ENCODE assay signal across 26 cellular contexts in genomic region chr16:47013172-47013571, GRCh38. TPM values are rescaled to one million over a fixed set of nuclear protein-coding genes. Genes with fewer than 3 reads are reported as not detected.
DNase-seq lines count a peak whose midpoint lies in the region; ATAC-seq, FAIRE-seq and TF ChIP-seq lines count a peak whose summit lies in the region.
"Had no signal": no experiment of that assay in that cellular context is flagged by ENCODE, and none has a peak within 500 bp of the region (broad histone marks: within the 10 kb centered on the region; RNA-seq: fewer than 3 reads in every experiment).

No MANE protein-coding gene starts in this region.

- no peaks in the 10 kb centered on the region for H3K36me3 Mint-ChIP-seq in GM23338 (ENCODE audit: low read depth)
- H3K36me3 Mint-ChIP-seq: CD4-positive, alpha-beta memory T cell; CD4-positive, CD25-positive, alpha-beta regulatory T cell; CD8-positive, alpha-beta memory T cell had no signal

- H3K9me3 Mint-ChIP-seq in GM23338, result peaks cover 3% of the 10 kb centered on the region; the same call in 2 of the 3 replicates
- H3K9me3 Mint-ChIP-seq: CD4-positive, alpha-beta memory T cell; CD4-positive, CD25-positive, alpha-beta regulatory T cell; CD8-positive, alpha-beta memory T cell had no signal

- TF ChIP-seq CTCF in GM23338 (conservative IDR thresholded peaks at IDR 0.05; ENCODE audit: low read depth in 2 of 2) (no peak), LNCaP clone FGC (IDR thresholded peaks at IDR 0.05; ENCODE audit: control insufficient read depth, extremely low read depth, insufficient read depth) (no peak), K562 (IDR thresholded peaks at IDR 0.05 in 2 of 3, conservative IDR thresholded peaks at IDR 0.05 in 1 of 3; ENCODE audit: insufficient read depth in 2 of 3, low read depth in 1 of 3, low read length in 3 of 3) (no peak), hepatocyte (IDR thresholded peaks at IDR 0.05; ENCODE audit: poor library complexity) (no peak)

- no peak for FAIRE-seq in K562 (lab: Jason Lieb, UNC)
- FAIRE-seq: A204.1, GM12891, GM19239 had no signal

- no peak for TF ChIP-seq EP300 in K562 (IDR thresholded peaks at IDR 0.05; ENCODE audit: low read length)

- CTCF ChIA-PET in K562 (lab: Yijun Ruan, JAX; ENCODE audit: low intra/inter-chr PET ratio), result no interaction called here

- H3K4me3 ChIP-seq in GM23338, result no peak overlapping the region
- H3K4me3 ChIP-seq in LNCaP clone FGC (ENCODE audit: low read depth, low read length), result no peak overlapping the region
- no peak overlapping the region for H3K4me3 ChIP-seq in K562
- no peak overlapping the region for H3K4me3 ChIP-seq in SJCRH30
- no peak overlapping the region for H3K4me3 ChIP-seq in hepatocyte
- H3K4me3 ChIP-seq: BLaER1 had no signal

- H3K27ac ChIP-seq in GM23338 (ENCODE audit: low read depth), result no peak overlapping the region
- no peak overlapping the region for H3K27ac ChIP-seq in K562 (ENCODE audit: extremely low read depth, low read depth, low read length)
- H3K27ac ChIP-seq in SJCRH30, result no peak overlapping the region
- no peak overlapping the region for H3K27ac ChIP-seq in hepatocyte
- H3K27ac ChIP-seq: BLaER1 had no signal

- H2AFZ ChIP-seq in GM23338, result peak overlapping the region; percentile 97
- H2AFZ ChIP-seq in K562 (ENCODE audit: low read depth, low read length), result 0 out of 2 replicates have a peak overlapping the region, but pooled peaks have one; percentile 1
- no peak overlapping the region for H2AFZ ChIP-seq in hepatocyte

- 6% methylated on average over 4 of the region's 4 CpGs for WGBS in K562 (ENCODE audit: insufficient coverage, low coverage, missing lambda C conversion rate)
- 93% methylated on average over 4 of the region's 4 CpGs for WGBS in hepatocyte (ENCODE audit: low lambda C conversion rate, missing lambda C conversion rate)

- H3K9me2 ChIP-seq in GM23338 (ENCODE audit: insufficient read depth), result no peaks in the 10 kb centered on the region
- no peaks in the 10 kb centered on the region for H3K9me2 ChIP-seq in hepatocyte (replicated peaks; ENCODE audit: insufficient read depth)

- H3K4me1 Mint-ChIP-seq in GM23338, result peaks cover 7% of the 10 kb centered on the region

- TF ChIP-seq RAD21 in K562 (CRISPR knock-in tag; conservative IDR thresholded peaks at IDR 0.05 in 1 of 2, IDR thresholded peaks at IDR 0.05 in 1 of 2), result no peak

- in situ Hi-C loops in K562 (cut with MboI), result no loop called here

- POLR2A ChIA-PET in K562 (lab: Yijun Ruan, JAX), result interaction anchor here (0.6 kb wide), 1 partner anchor 407 kb away, joined by 3 read pairs; no protein-coding TSS in a partner anchor

- H3K4me2 ChIP-seq in GM23338 (no peak overlapping the region), K562 (ENCODE audit: insufficient read depth, low read length) (no peak overlapping the region), hepatocyte (no peak overlapping the region)
- H3K4me2 ChIP-seq: BLaER1 had no signal

- H3K9me1 ChIP-seq in K562 (ENCODE audit: control insufficient read depth, insufficient read depth, low read length), result no peaks in the 10 kb centered on the region

- no TSS peak for BruUV-seq in K562 (replicated peaks; lab: Mats Ljungman, UMichigan)

- no peak overlapping the region for H3K4me3 Mint-ChIP-seq in GM23338
- H3K4me3 Mint-ChIP-seq: CD14-positive monocyte; CD4-positive, alpha-beta memory T cell; CD4-positive, CD25-positive, alpha-beta regulatory T cell; CD8-positive, alpha-beta memory T cell had no signal

- intact Hi-C loops in K562 (cut with micrococcal nuclease), result no loop called here

- H3F3A ChIP-seq in GM23338 (replicated peaks; ENCODE audit: low read depth), result no peaks in the 10 kb centered on the region

- H3K9ac ChIP-seq in K562 (ENCODE audit: insufficient read depth in 1 of 2, low read depth in 2 of 2, low read length in 2 of 2), result no peak overlapping the region
- H3K9ac ChIP-seq: BLaER1 had no signal

- TF ChIP-seq POLR2A in K562 (conservative IDR thresholded peaks at IDR 0.05), result no peak

- H3K36me3 ChIP-seq in GM23338 (ENCODE audit: insufficient read depth) (no peaks in the 10 kb centered on the region), K562 (ENCODE audit: control insufficient read depth, insufficient read depth, low read length) (no peaks in the 10 kb centered on the region), SJCRH30 (no peaks in the 10 kb centered on the region), hepatocyte (replicated peaks; ENCODE audit: insufficient read depth, low read depth) (no peaks in the 10 kb centered on the region)
- H3K36me3 ChIP-seq: BE2C, BLaER1 had no signal

- DNase-seq in GM23338 (ENCODE audit: low spot score) (no peak), LNCaP clone FGC (ENCODE audit: low read depth) (peak; percentile 60), K562 (ENCODE audit: extremely low read depth in 1 of 4, low spot score in 3 of 4) (no peak), SJCRH30 (no peak), hepatocyte (ENCODE audit: low spot score) (no peak)
- DNase-seq: 8988T; ACHN; BE2C; C1 segment of cervical spinal cord; CD4-positive, alpha-beta memory T cell; CD4-positive, CD25-positive, alpha-beta regulatory T cell; CD8-positive, alpha-beta memory T cell; COR-L47; DMS 273 treated with DMSO at 0.1 percent for 48 hours; DMS153; DMS53; DMS79; DND-41; EL; GDM1 had no signal

- H4K20me1 ChIP-seq in GM23338 (replicated peaks; ENCODE audit: insufficient read depth) (no peaks in the 10 kb centered on the region), K562 (replicated peaks; ENCODE audit: control insufficient read depth, insufficient read depth, low read length) (no peaks in the 10 kb centered on the region), hepatocyte (ENCODE audit: insufficient read depth, poor library complexity, severe bottlenecking) (no peaks in the 10 kb centered on the region)
- H4K20me1 ChIP-seq: BLaER1 had no signal

- H3K27me3 ChIP-seq in GM23338 (ENCODE audit: insufficient read depth), result no peaks in the 10 kb centered on the region
- peaks cover 20 to 31% of the 10 kb centered on the region in 2 experiments; a peak in 4 of 5 replicates for H3K27me3 ChIP-seq in K562 (ENCODE audit: control insufficient read depth in 2 of 2, insufficient read depth in 2 of 2, low read length in 2 of 2)
- no peaks in the 10 kb centered on the region for H3K27me3 ChIP-seq in SJCRH30
- H3K27me3 ChIP-seq in hepatocyte, result no peaks in the 10 kb centered on the region
- H3K27me3 ChIP-seq: BE2C, BLaER1 had no signal

- no peaks in the 10 kb centered on the region for H3K9me3 ChIP-seq in K562 (replicated peaks; ENCODE audit: control insufficient read depth, insufficient read depth, low read depth, low read length)
- H3K9me3 ChIP-seq in SJCRH30 (replicated peaks), result 0 out of 2 replicates have a peak, but pooled peaks cover 3% of the 10 kb centered on the region
- H3K9me3 ChIP-seq in hepatocyte (ENCODE audit: low read depth), result no peaks in the 10 kb centered on the region
- H3K9me3 ChIP-seq: BE2C had no signal

- H3K27ac Mint-ChIP-seq in GM23338, result no peak overlapping the region
- H3K27ac Mint-ChIP-seq: CD4-positive, alpha-beta memory T cell; CD4-positive, CD25-positive, alpha-beta regulatory T cell; CD8-positive, alpha-beta memory T cell had no signal

- no peaks in the 10 kb centered on the region; the same call in 1 of the 2 replicates for H3K4me1 ChIP-seq in GM23338 (ENCODE audit: insufficient read depth)
- H3K4me1 ChIP-seq in K562 (replicated peaks in 1 of 2; ENCODE audit: control insufficient read depth in 2 of 2, insufficient read depth in 2 of 2, low read length in 2 of 2), result peaks cover 0 to 6% of the 10 kb centered on the region in 2 experiments; a peak in 1 of 5 replicates
- H3K4me1 ChIP-seq in SJCRH30, result no peaks in the 10 kb centered on the region
- no peaks in the 10 kb centered on the region for H3K4me1 ChIP-seq in hepatocyte (ENCODE audit: insufficient read depth)
- H3K4me1 ChIP-seq: BE2C had no signal

- H3K79me2 ChIP-seq in GM23338 (replicated peaks; ENCODE audit: insufficient read depth) (no peaks in the 10 kb centered on the region), K562 (ENCODE audit: control insufficient read depth, insufficient read depth, low read length) (no peaks in the 10 kb centered on the region), hepatocyte (no peaks in the 10 kb centered on the region)

- ATAC-seq in GM23338 (no peak), K562 (no peak), GM21381 (IDR thresholded peaks at IDR 0.05; ENCODE audit: unreplicated experiment) (no peak)

- peaks cover 2% of the 10 kb centered on the region for H3K27me3 Mint-ChIP-seq in GM23338 (ENCODE audit: insufficient read depth, low read depth, poor library complexity)
- H3K27me3 Mint-ChIP-seq: CD4-positive, alpha-beta memory T cell; CD4-positive, CD25-positive, alpha-beta regulatory T cell had no signal

TF ChIP-seq in GM23338, 12 proteins besides CTCF, POLR2A, EP300 and RAD21 (continues in another document):
- no peak for TF ChIP-seq ZNF331 (CRISPR knock-in tag; IDR thresholded peaks at IDR 0.05; ENCODE audit: low read depth)

TF ChIP-seq in K562, 482 proteins besides CTCF, POLR2A, EP300 and RAD21 (continues in another document):
- TF ChIP-seq RFX1 (IDR thresholded peaks at IDR 0.05), result no peak

RNA-seq across cellular contexts. Expression of gene DNAJA2, which starts 39.7 kb away (rescaled TPM):
- 94.5 and 99.2 TPM in 2 replicates for total RNA-seq in GM23338 (2014; rRNA removed; shearing (Covaris generic))
- 79.2 and 101 TPM in 2 replicates for polyA plus RNA-seq in GM23338 (2016; fragmentation: Nextera tagmentation; extraction: Ambion mirVana)
- 34.0 and 48.2 TPM in 2 replicates for total RNA-seq in K562 (2011; cell fraction: chromatin; rRNA removed; ENCODE audit: low replicate concordance)
- total RNA-seq in K562 (2011; cell fraction: nucleolus; rRNA removed), result 21.2 TPM in 2 replicates
- 38.9 and 53.0 TPM in 2 replicates for total RNA-seq in K562 (2011; cell fraction: nucleoplasm; rRNA removed)
- total RNA-seq in K562 (2014; rRNA removed), result 55.4 and 55.9 TPM in 2 replicates
- total RNA-seq in K562 (2014; rRNA removed; fragmentation: Illumina TruSeq; extraction: Trizol), result 75.9 and 89.6 TPM in 2 replicates
- 72.4 and 75.0 TPM in 2 replicates for total RNA-seq in K562 (2015; rRNA removed; fragmentation: Illumina TruSeq; extraction: Trizol)
- 63.0 and 68.8 TPM in 2 replicates for total RNA-seq in K562 (2021)
- polyA plus RNA-seq in K562 (2011; rRNA removed), result 12.8 and 24.1 TPM in 2 replicates
- 3.5 and 6.3 TPM in 2 replicates for polyA plus RNA-seq in K562 (2011; cell fraction: cytosol; rRNA removed)
- polyA plus RNA-seq in K562 (2011; cell fraction: nucleus; rRNA removed), result 9.1 and 12.8 TPM in 2 replicates
- polyA plus RNA-seq in K562 (2012), result 31.8 and 47.2 TPM in 2 replicates
- polyA plus RNA-seq in K562 (2014; fragmentation: Illumina TruSeq; extraction: Trizol), result 48.1 and 50.7 TPM in 2 replicates
- polyA plus RNA-seq in K562 (2014; fragmentation: Nextera tagmentation; extraction: Ambion mirVana), result 10 to 100 TPM; 31.6 to 38.2 TPM
- polyA plus RNA-seq in K562 (2014; rRNA removed), result 29.2 and 30.4 TPM in 2 replicates
- polyA minus RNA-seq in K562 (2011; rRNA and poly(A)+ RNA removed), result 56.8 and 74.4 TPM in 2 replicates
- 23.4 and 30.2 TPM in 2 replicates for polyA minus RNA-seq in K562 (2011; cell fraction: cytosol; rRNA and poly(A)+ RNA removed)
- 12.9 and 25.8 TPM in 2 replicates for polyA minus RNA-seq in K562 (2011; cell fraction: nucleus; rRNA and poly(A)+ RNA removed)
- 86.4 and 90.9 TPM in 2 replicates for total RNA-seq in SJCRH30 (2014; rRNA removed; shearing (Covaris generic))
- 59.4 and 72.8 TPM in 2 replicates for total RNA-seq in hepatocyte
- 49.3 and 62.3 TPM in 2 replicates for polyA plus RNA-seq in hepatocyte
